In the genomic region with DNA sequence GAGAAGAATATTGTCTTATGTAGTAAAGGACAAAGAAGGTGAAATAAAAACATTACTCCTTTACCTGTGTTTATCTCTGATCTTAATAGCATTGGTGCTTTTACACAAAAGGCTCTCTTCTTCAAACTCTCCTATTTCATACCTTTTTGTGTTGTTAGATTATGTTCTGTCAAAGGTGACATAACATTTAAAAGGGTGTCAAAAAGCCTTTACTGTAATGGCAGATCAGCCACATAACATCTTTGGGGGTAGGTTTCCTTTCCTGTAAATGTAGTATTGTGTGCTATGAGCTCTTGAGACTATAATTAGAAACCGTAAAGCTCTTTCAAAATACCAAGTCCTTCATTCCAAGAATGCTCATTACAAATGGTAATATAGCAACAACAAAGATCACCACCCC, we compare ENCODE assay signal across 9 cellular contexts.
"Had no signal": no experiment of that assay in that cellular context is flagged by ENCODE, and none has a peak within 500 bp of the region (broad histone marks: within the 10 kb centered on the region; RNA-seq: fewer than 3 reads in every experiment).

No MANE protein-coding gene starts in this region.

- ATAC-seq: HCT116, HepG2 had no signal

- H3K36me3 ChIP-seq: HAP-1 had no signal

- H3K27me3 Mint-ChIP-seq: IgD-negative memory B cell had no signal

- H3K36me3 Mint-ChIP-seq: IgD-negative memory B cell had no signal

- H3K9ac ChIP-seq: GM23248 had no signal

- H3K27ac ChIP-seq: GM23248, HL-60 had no signal

- H3K27ac Mint-ChIP-seq: HFFc6, IgD-negative memory B cell had no signal

- DNase-seq: GM23248, GOT3, H7, HFFc6 had no signal

- H3K4me1 Mint-ChIP-seq: IgD-negative memory B cell had no signal

- H3K9me3 ChIP-seq: HAP-1 had no signal

- H3K4me3 Mint-ChIP-seq: HFFc6, IgD-negative memory B cell had no signal

- H2AFZ ChIP-seq: GM23248 had no signal

- H3K4me3 ChIP-seq: GM23248, HAP-1 had no signal
